ENCODE assay signal across 16 cellular contexts in the genomic region with DNA sequence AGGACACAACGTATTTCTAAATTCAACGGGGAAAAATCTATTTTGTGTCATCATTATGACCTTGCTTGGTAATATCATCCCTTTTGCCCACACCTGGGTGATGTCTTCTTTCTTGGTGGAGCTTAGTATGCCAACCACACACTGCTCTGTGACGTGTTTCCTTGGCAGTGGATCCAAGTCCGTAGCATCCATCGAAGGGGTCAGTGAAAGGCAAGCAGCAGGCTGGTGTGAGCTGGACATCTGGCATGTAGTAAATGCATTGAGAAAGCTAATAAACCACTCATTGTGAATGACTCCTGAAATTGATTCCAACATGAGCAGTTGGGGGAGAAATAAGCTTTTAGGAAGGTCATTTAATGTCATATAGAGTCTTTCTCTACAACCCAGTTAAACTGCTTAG.
A peak's percentile ranks its signal among the peaks of the same experiment; 100 is the strongest.
DNase-seq lines count a peak whose midpoint lies in the region; ATAC-seq, FAIRE-seq and TF ChIP-seq lines count a peak whose summit lies in the region.
"Had no signal": no experiment of that assay in that cellular context is flagged by ENCODE, and none has a peak within 500 bp of the region (broad histone marks: within the 10 kb centered on the region; RNA-seq: fewer than 3 reads in every experiment).

No MANE protein-coding gene starts in this region.

- TF ChIP-seq CTCF in WERI-Rb-1 (IDR thresholded peaks at IDR 0.05; ENCODE audit: low read depth, low read length), result no peak
- no peak for TF ChIP-seq CTCF in hepatocyte (IDR thresholded peaks at IDR 0.05; ENCODE audit: poor library complexity)
- no peak for TF ChIP-seq CTCF in smooth muscle cell (IDR thresholded peaks at IDR 0.05; ENCODE audit: borderline replicate concordance, insufficient read depth, poor library complexity, severe bottlenecking)

- H3K27me3 Mint-ChIP-seq in stimulated activated naive CD8-positive, alpha-beta T cell treated with anti-CD3 and anti-CD28 coated beads, Interleukin-15, amount 100 ng/mL, for 72 hours, result no peaks in the 10 kb centered on the region
- H3K27me3 Mint-ChIP-seq: CD8-positive, alpha-beta memory T cell had no signal

- DNase-seq in HTR-8/SVneo (ENCODE audit: insufficient read length, low spot score) (no peak), WERI-Rb-1 (peak; percentile 89), hepatocyte (ENCODE audit: low spot score) (no peak), smooth muscle cell (lab: John Stamatoyannopoulos, UW; ENCODE audit: unreplicated experiment) (no peak)
- DNase-seq in stimulated activated naive CD8-positive, alpha-beta T cell treated with anti-CD3 and anti-CD28 coated beads, Interleukin-15, amount 100 ng/mL, for 72 hours, result no peak
- DNase-seq: BE2C; CD8-positive, alpha-beta memory T cell; DMS 273 treated with DMSO at 0.1 percent for 48 hours; H9; Kasumi-1; NCI-H1105 treated with DMSO at 0.1 percent for 48 hours; NCI-H187; NCI-H446; SJCRH30 had no signal

- no peaks in the 10 kb centered on the region for H3K9me2 ChIP-seq in hepatocyte (replicated peaks; ENCODE audit: insufficient read depth)

- peak; percentile 36 for FAIRE-seq in HTR-8/SVneo (lab: Jason Lieb, UNC)

- no peak overlapping the region for H3K9ac ChIP-seq in smooth muscle cell (ENCODE audit: low read depth)

- H3K9me3 ChIP-seq in WERI-Rb-1 (ENCODE audit: severe bottlenecking), result peaks cover 6% of the 10 kb centered on the region
- no peaks in the 10 kb centered on the region for H3K9me3 ChIP-seq in hepatocyte (ENCODE audit: low read depth)
- H3K9me3 ChIP-seq in smooth muscle cell (replicated peaks; ENCODE audit: low read depth), result no peaks in the 10 kb centered on the region
- H3K9me3 ChIP-seq: BE2C, SJCRH30 had no signal

- H3K79me2 ChIP-seq in hepatocyte, result no peaks in the 10 kb centered on the region
- no peaks in the 10 kb centered on the region for H3K79me2 ChIP-seq in smooth muscle cell (ENCODE audit: low read depth)

- H3K27ac Mint-ChIP-seq in stimulated activated naive CD8-positive, alpha-beta T cell treated with anti-CD3 and anti-CD28 coated beads, Interleukin-15, amount 100 ng/mL, for 72 hours, result no peak overlapping the region
- H3K27ac Mint-ChIP-seq: CD8-positive, alpha-beta memory T cell; H9 had no signal

- H4K20me1 ChIP-seq in hepatocyte (ENCODE audit: insufficient read depth, poor library complexity, severe bottlenecking), result no peaks in the 10 kb centered on the region
- no peaks in the 10 kb centered on the region for H4K20me1 ChIP-seq in smooth muscle cell (ENCODE audit: low read depth)

- no peak overlapping the region for H3K4me3 Mint-ChIP-seq in stimulated activated naive CD8-positive, alpha-beta T cell treated with anti-CD3 and anti-CD28 coated beads, Interleukin-15, amount 100 ng/mL, for 72 hours
- H3K4me3 Mint-ChIP-seq: CD8-positive, alpha-beta memory T cell; H9 had no signal

- no peak overlapping the region for H3K4me3 ChIP-seq in WERI-Rb-1 (ENCODE audit: low read depth, low read length)
- no peak overlapping the region for H3K4me3 ChIP-seq in hepatocyte
- H3K4me3 ChIP-seq in smooth muscle cell, result no peak overlapping the region
- H3K4me3 ChIP-seq: SJCRH30 had no signal

- H3K4me2 ChIP-seq in hepatocyte (no peak overlapping the region), smooth muscle cell (no peak overlapping the region)

- H3K27me3 ChIP-seq in WERI-Rb-1 (ENCODE audit: insufficient read depth, low read depth, severe bottlenecking), result no peaks in the 10 kb centered on the region
- H3K27me3 ChIP-seq in hepatocyte, result no peaks in the 10 kb centered on the region
- no peaks in the 10 kb centered on the region for H3K27me3 ChIP-seq in smooth muscle cell (ENCODE audit: low read depth)
- H3K27me3 ChIP-seq: BE2C, SJCRH30 had no signal

- no peak overlapping the region for H2AFZ ChIP-seq in hepatocyte
- no peak overlapping the region for H2AFZ ChIP-seq in smooth muscle cell (ENCODE audit: low read depth)

- H3K4me1 Mint-ChIP-seq in stimulated activated naive CD8-positive, alpha-beta T cell treated with anti-CD3 and anti-CD28 coated beads, Interleukin-15, amount 100 ng/mL, for 72 hours, result no peaks in the 10 kb centered on the region
- H3K4me1 Mint-ChIP-seq: CD8-positive, alpha-beta memory T cell; H9 had no signal

- peaks cover 0 to 4% of the 10 kb centered on the region in 2 donors for H3K9me3 Mint-ChIP-seq in stimulated activated naive CD8-positive, alpha-beta T cell treated with anti-CD3 and anti-CD28 coated beads, Interleukin-15, amount 100 ng/mL, for 72 hours

- H3F3A ChIP-seq in smooth muscle cell (ENCODE audit: low read depth), result peaks cover 20% of the 10 kb centered on the region

- H3K36me3 ChIP-seq in WERI-Rb-1, result no peaks in the 10 kb centered on the region
- H3K36me3 ChIP-seq in hepatocyte (replicated peaks; ENCODE audit: insufficient read depth, low read depth), result no peaks in the 10 kb centered on the region
- no peaks in the 10 kb centered on the region for H3K36me3 ChIP-seq in smooth muscle cell (ENCODE audit: low read depth)
- H3K36me3 ChIP-seq: BE2C, SJCRH30 had no signal

- H3K4me1 ChIP-seq in hepatocyte (ENCODE audit: insufficient read depth) (peaks cover 10% of the 10 kb centered on the region), smooth muscle cell (ENCODE audit: low read depth) (peaks cover 12% of the 10 kb centered on the region)
- H3K4me1 ChIP-seq: BE2C had no signal

- peak overlapping the region; percentile 67 for H3K27ac ChIP-seq in WERI-Rb-1
- peak overlapping the region; percentile 63 for H3K27ac ChIP-seq in hepatocyte
- H3K27ac ChIP-seq in smooth muscle cell (ENCODE audit: low read depth), result peak overlapping the region; percentile 99
- H3K27ac ChIP-seq: SJCRH30 had no signal

- WGBS in hepatocyte (ENCODE audit: low lambda C conversion rate, missing lambda C conversion rate), result 74% methylated on average over 5 of the region's 5 CpGs
- 86% methylated on average over 5 of the region's 5 CpGs for WGBS in smooth muscle cell (ENCODE audit: low lambda C conversion rate)

- ATAC-seq in stimulated activated naive CD8-positive, alpha-beta T cell treated with anti-CD3 and anti-CD28 coated beads, Interleukin-15, amount 100 ng/mL, for 72 hours, result no peak
- ATAC-seq in GM18873 (IDR thresholded peaks at IDR 0.05; ENCODE audit: low FRiP score, unreplicated experiment), result no peak
- ATAC-seq in GM19328 (IDR thresholded peaks at IDR 0.05; ENCODE audit: unreplicated experiment), result no peak
